Comparison of ENCODE assay signal across 8 cellular contexts in genomic region chr1:112636597-112637256, GRCh38. TPM values are rescaled to one million over a fixed set of nuclear protein-coding genes. Genes with fewer than 3 reads are reported as not detected.
DNase-seq lines count a peak whose midpoint lies in the region; ATAC-seq and TF ChIP-seq lines count a peak whose summit lies in the region.

No MANE protein-coding gene starts in this region.

- no peaks in the 10 kb centered on the region for H3K27me3 ChIP-seq in CD8-positive, alpha-beta memory T cell (ENCODE audit: insufficient read depth, low read length, poor library complexity, severe bottlenecking)

- DNase-seq in CD8-positive, alpha-beta memory T cell: no peak
- no peak for DNase-seq in activated naive CD8-positive, alpha-beta T cell treated with anti-CD3 and anti-CD28 coated beads, Interleukin-2, amount 10 ng/mL, durations not matched to agents 7 days and 5 days
- no peak for DNase-seq in mucosa of descending colon
- DNase-seq in lower leg skin (ENCODE audit: low spot score in 2 of 2): no peak
- no peak for DNase-seq in CD1c-positive myeloid dendritic cell (ENCODE audit: extremely low spot score)
- DNase-seq in posterior vena cava (ENCODE audit: low spot score): no peak
- DNase-seq in Right ventricle myocardium inferior (ENCODE audit: missing footprints): no peak

- peaks cover 0 to 23% (median 10%) of the 10 kb centered on the region in 3 donors for H3K36me3 Mint-ChIP-seq in CD8-positive, alpha-beta memory T cell
- peaks cover 23% of the 10 kb centered on the region for H3K36me3 Mint-ChIP-seq in activated naive CD8-positive, alpha-beta T cell treated with anti-CD3 and anti-CD28 coated beads, Interleukin-2, amount 10 ng/mL, durations not matched to agents 7 days and 5 days

- peaks cover 60 to 75% (median 73%) of the 10 kb centered on the region in 3 donors for H3K4me1 Mint-ChIP-seq in CD8-positive, alpha-beta memory T cell
- H3K4me1 Mint-ChIP-seq in activated naive CD8-positive, alpha-beta T cell treated with anti-CD3 and anti-CD28 coated beads, Interleukin-2, amount 10 ng/mL, durations not matched to agents 7 days and 5 days: peaks cover 42% of the 10 kb centered on the region

- no peaks in the 10 kb centered on the region for H3K36me3 ChIP-seq in CD8-positive, alpha-beta memory T cell (ENCODE audit: insufficient read depth, low read length)
- H3K36me3 ChIP-seq in mucosa of descending colon (ENCODE audit: low read depth): no peaks in the 10 kb centered on the region

- peak overlapping the region; percentile 41 to 89 (median 78) for H3K27ac Mint-ChIP-seq in CD8-positive, alpha-beta memory T cell
- H3K27ac Mint-ChIP-seq in activated naive CD8-positive, alpha-beta T cell treated with anti-CD3 and anti-CD28 coated beads, Interleukin-2, amount 10 ng/mL, durations not matched to agents 7 days and 5 days: peak overlapping the region; percentile 42

- H3K4me3 ChIP-seq in CD8-positive, alpha-beta memory T cell (ENCODE audit: low read length): no peak overlapping the region
- H3K4me3 ChIP-seq in mucosa of descending colon (no peak overlapping the region), lower leg skin (ENCODE audit: low read depth, poor library complexity, severe bottlenecking) (no peak overlapping the region)

- CTCF ChIA-PET in CD8-positive, alpha-beta memory T cell (lab: Charles Lee): interaction anchor here (0.6 to 1.3 kb wide), 2 partner anchors 26 to 34 kb away, joined by 3 to 4 read pairs; no protein-coding TSS in a partner anchor

- no peaks in the 10 kb centered on the region for H3K9me3 Mint-ChIP-seq in CD8-positive, alpha-beta memory T cell
- no peaks in the 10 kb centered on the region for H3K9me3 Mint-ChIP-seq in activated naive CD8-positive, alpha-beta T cell treated with anti-CD3 and anti-CD28 coated beads, Interleukin-2, amount 10 ng/mL, durations not matched to agents 7 days and 5 days

- TF ChIP-seq POLR2A in lower leg skin (IDR thresholded peaks at IDR 0.05): no peak

- no peaks in the 10 kb centered on the region for H3K9me3 ChIP-seq in CD8-positive, alpha-beta memory T cell (ENCODE audit: low read length)
- H3K9me3 ChIP-seq in mucosa of descending colon: no peaks in the 10 kb centered on the region

- no peaks in the 10 kb centered on the region for H3K27me3 Mint-ChIP-seq in CD8-positive, alpha-beta memory T cell
- H3K27me3 Mint-ChIP-seq in activated naive CD8-positive, alpha-beta T cell treated with anti-CD3 and anti-CD28 coated beads, Interleukin-2, amount 10 ng/mL, durations not matched to agents 7 days and 5 days: no peaks in the 10 kb centered on the region

- TF ChIP-seq CTCF in mucosa of descending colon (IDR thresholded peaks at IDR 0.05): no peak
- TF ChIP-seq CTCF in lower leg skin (IDR thresholded peaks at IDR 0.05): no peak

- intact Hi-C loops in mucosa of descending colon (cut with DNase I, micrococcal nuclease) (no loop called here), lower leg skin (cut with DNase I; ENCODE audit: low total_unique reads) (no loop called here), posterior vena cava (cut with DNase I) (no loop called here), Right ventricle myocardium inferior (cut with DNase I) (no loop called here)

- H3K4me1 ChIP-seq in CD8-positive, alpha-beta memory T cell (ENCODE audit: insufficient read depth, low read length): peaks cover 42% of the 10 kb centered on the region
- H3K4me1 ChIP-seq in mucosa of descending colon (ENCODE audit: low read depth): peaks cover 35% of the 10 kb centered on the region

- ATAC-seq in HG02759 (IDR thresholded peaks at IDR 0.05; ENCODE audit: unreplicated experiment) (peak; percentile 59), mucosa of descending colon (peak; percentile 87), Right ventricle myocardium inferior (no peak)
- ATAC-seq in activated naive CD8-positive, alpha-beta T cell treated with anti-CD3 and anti-CD28 coated beads, Interleukin-2, amount 10 ng/mL, durations not matched to agents 7 days and 5 days (ENCODE audit: low read depth): no peak

- H3K27ac ChIP-seq in CD8-positive, alpha-beta memory T cell (ENCODE audit: low read depth, low read length): peak overlapping the region; percentile 2

- H3K4me3 Mint-ChIP-seq in CD8-positive, alpha-beta memory T cell: peak overlapping the region; percentile 2 to 66 (median 25)
- no peak overlapping the region for H3K4me3 Mint-ChIP-seq in activated naive CD8-positive, alpha-beta T cell treated with anti-CD3 and anti-CD28 coated beads, Interleukin-2, amount 10 ng/mL, durations not matched to agents 7 days and 5 days

- POLR2A ChIA-PET in CD8-positive, alpha-beta memory T cell (lab: Charles Lee): interaction anchor here (0.8 kb wide), 1 partner anchor 38 kb away, joined by 3 read pairs; no protein-coding TSS in a partner anchor
- POLR2A ChIA-PET in activated naive CD8-positive, alpha-beta T cell treated with anti-CD3 and anti-CD28 coated beads, Interleukin-2, amount 10 ng/mL, durations not matched to agents 7 days and 5 days (lab: Charles Lee): no interaction called here

RNA-seq across cellular contexts. Expression of gene CAPZA1, which starts 17.1 kb away (rescaled TPM):
- total RNA-seq in CD8-positive, alpha-beta memory T cell: 100 to 1,000 TPM; 255 to 266 TPM
- 212 TPM for polyA plus RNA-seq in CD8-positive, alpha-beta memory T cell
- 100 to 1,000 TPM; 248 to 251 TPM for total RNA-seq in activated naive CD8-positive, alpha-beta T cell treated with anti-CD3 and anti-CD28 coated beads, Interleukin-2, amount 10 ng/mL, durations not matched to agents 7 days and 5 days
- total RNA-seq in mucosa of descending colon (100 to 1,000 TPM; 106 to 175 (median 156) TPM), lower leg skin (100 to 1,000 TPM; 110 to 170 (median 144) TPM), posterior vena cava (100 to 1,000 TPM; 104 to 109 TPM), Right ventricle myocardium inferior (30.5 TPM)

RNA-seq across cellular contexts. Expression of gene ST7L, which starts 17.8 kb away (rescaled TPM):
- total RNA-seq in CD8-positive, alpha-beta memory T cell: 10 to 100 TPM; 11.6 to 12.2 TPM
- polyA plus RNA-seq in CD8-positive, alpha-beta memory T cell: 11.3 TPM
- 10 to 100 TPM; 15.4 to 16.5 TPM for total RNA-seq in activated naive CD8-positive, alpha-beta T cell treated with anti-CD3 and anti-CD28 coated beads, Interleukin-2, amount 10 ng/mL, durations not matched to agents 7 days and 5 days
- 10 to 100 TPM; 15.9 to 21.2 (median 21.1) TPM for total RNA-seq in mucosa of descending colon
- total RNA-seq in lower leg skin: 10 to 100 TPM; 13.8 to 25.2 (median 24.4) TPM
- total RNA-seq in posterior vena cava: 10 to 100 TPM; 17.9 to 19.4 TPM
- 10.6 TPM for total RNA-seq in Right ventricle myocardium inferior

RNA-seq across cellular contexts. Expression of gene MOV10, which starts 37.7 kb away (rescaled TPM):
- 10 to 100 TPM; 29.9 to 31.0 TPM for total RNA-seq in CD8-positive, alpha-beta memory T cell
- polyA plus RNA-seq in CD8-positive, alpha-beta memory T cell: 33.7 TPM
- 100 to 1,000 TPM; 124 to 130 TPM for total RNA-seq in activated naive CD8-positive, alpha-beta T cell treated with anti-CD3 and anti-CD28 coated beads, Interleukin-2, amount 10 ng/mL, durations not matched to agents 7 days and 5 days
- total RNA-seq in mucosa of descending colon: 10 to 100 TPM; 66.4 to 85.2 (median 77.6) TPM
- 100 to 1,000 TPM in 1 of 4 donors, 10 to 100 TPM in 3; 46.2 to 105 (median 56.8) TPM for total RNA-seq in lower leg skin
- total RNA-seq in posterior vena cava: 10 to 100 TPM; 29.5 to 32.3 TPM
- 16.1 TPM for total RNA-seq in Right ventricle myocardium inferior

Comparison
In these comparisons a context has a peak if more than half of its experiments do, and no peak if none do; other contexts are left out.
1. ATAC-seq: peak in HG02759 (single experiment) and mucosa of descending colon (single experiment); none in activated naive CD8-positive, alpha-beta T cell treated with anti-CD3 and anti-CD28 coated beads, Interleukin-2, amount 10 ng/mL, durations not matched to agents 7 days and 5 days (single experiment) and Right ventricle myocardium inferior (single experiment).